In the genomic region with DNA sequence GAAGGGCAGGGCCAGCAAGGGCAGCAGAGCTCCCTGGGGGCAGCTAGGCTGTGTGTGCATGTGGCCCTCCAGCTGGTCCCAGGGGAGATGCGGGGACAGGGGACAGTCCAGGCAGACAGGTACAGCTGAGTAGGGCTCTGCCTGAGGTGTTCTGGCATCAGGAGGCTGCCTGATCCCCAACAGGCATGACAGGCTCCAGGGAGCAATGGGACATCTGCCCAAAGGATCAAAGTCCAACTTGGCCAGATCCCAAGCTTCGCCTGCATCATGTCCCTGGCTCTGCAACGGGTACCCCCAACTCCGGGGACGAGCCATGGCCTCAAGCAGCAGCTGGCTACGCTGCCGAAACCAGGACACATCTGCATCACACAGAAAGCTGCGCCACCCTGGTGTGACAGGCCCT, we compare ENCODE assay signal across 10 cellular contexts. TPM values are rescaled to one million over a fixed set of nuclear protein-coding genes. Genes with fewer than 3 reads are reported as not detected.
DNase-seq lines count a peak whose midpoint lies in the region; ATAC-seq and TF ChIP-seq lines count a peak whose summit lies in the region.
"Had no signal": no experiment of that assay in that cellular context is flagged by ENCODE, and none has a peak within 500 bp of the region (broad histone marks: within the 10 kb centered on the region; RNA-seq: fewer than 3 reads in every experiment).

No MANE protein-coding gene starts in this region.

- H3K14ac ChIP-seq in IMR-90 (replicated peaks; ENCODE audit: low read depth, low read length) = no peak overlapping the region

- no peak for TF ChIP-seq CTCF in IMR-90 (conservative IDR thresholded peaks at IDR 0.05; ENCODE audit: low read depth, low read length)
- no peak for TF ChIP-seq CTCF in PC-9 (conservative IDR thresholded peaks at IDR 0.05)

- H3K18ac ChIP-seq in IMR-90 (ENCODE audit: low read depth, low read length) = no peak overlapping the region

- H3K36me3 ChIP-seq in CD4-positive, CD25-positive, alpha-beta regulatory T cell (ENCODE audit: control insufficient read depth, insufficient read depth, low read length) = peaks cover 30% of the 10 kb centered on the region
- H3K36me3 ChIP-seq in IMR-90 (ENCODE audit: control insufficient read depth, insufficient read depth, low read length) (peaks cover 34% of the 10 kb centered on the region), PC-9 (ENCODE audit: low read depth) (no peaks in the 10 kb centered on the region)

- no peaks in the 10 kb centered on the region for H3K9me3 Mint-ChIP-seq in CD4-positive, CD25-positive, alpha-beta regulatory T cell
- H3K9me3 Mint-ChIP-seq in dendritic cell treated with granulocyte-macrophage colony-stimulating factor and Interleukin-4, amounts not matched to agents 40 ng/mL and 50 ng/mL, for 4 days = no peaks in the 10 kb centered on the region

- no peak overlapping the region for H2BK15ac ChIP-seq in IMR-90 (ENCODE audit: low read depth, low read length)

- peaks cover 7% of the 10 kb centered on the region; the same call in 1 of the 2 replicates for H3F3A ChIP-seq in PC-9 (ENCODE audit: insufficient read depth, low read depth)

- H4K8ac ChIP-seq in IMR-90 (ENCODE audit: low read depth in 2 of 2, low read length in 2 of 2) = no peak overlapping the region; a peak in 1 of 4 replicates

- peak overlapping the region; percentile 94 for H3K27ac ChIP-seq in CD4-positive, CD25-positive, alpha-beta regulatory T cell (ENCODE audit: insufficient read depth, low read length, poor library complexity, severe bottlenecking)
- no peak overlapping the region for H3K27ac ChIP-seq in IMR-90 (ENCODE audit: insufficient read depth, low read length)
- no peak overlapping the region for H3K27ac ChIP-seq in PC-9

- H3K27me3 ChIP-seq in CD4-positive, CD25-positive, alpha-beta regulatory T cell (ENCODE audit: control insufficient read depth, insufficient read depth, low read length) = no peaks in the 10 kb centered on the region
- H3K27me3 ChIP-seq in IMR-90 (ENCODE audit: control insufficient read depth, insufficient read depth, low read length) = no peaks in the 10 kb centered on the region
- H3K27me3 ChIP-seq in PC-9 (ENCODE audit: insufficient read depth, low read depth) = no peaks in the 10 kb centered on the region

- peaks cover 4 to 65% of the 10 kb centered on the region in 2 experiments; a peak in 3 of 4 replicates for H3K79me1 ChIP-seq in IMR-90 (ENCODE audit: low read depth in 1 of 2, low read length in 2 of 2)

- H2AK5ac ChIP-seq in IMR-90 (ENCODE audit: low read depth, low read length) = no peak overlapping the region

- CTCF ChIA-PET in IMR-90 (lab: Yijun Ruan, JAX) = no interaction called here
- CTCF ChIA-PET in PC-9 (lab: Charles Lee) = no interaction called here

- intact Hi-C loops in IMR-90 (cut with micrococcal nuclease) (loop anchor here (5.0 kb wide), 1 partner anchor 219 kb away; the partner anchor contains the start of gene NCKIPSD), posterior vena cava (cut with DNase I) (loop anchor here in 1 of 2 donors (10.0 kb wide), 1 partner anchor 216 kb away; the partner anchor contains the start of gene NCKIPSD), PC-9 (cut with micrococcal nuclease; ENCODE audit: unreplicated experiment) (loop anchor here (5.0 kb wide), 1 partner anchor 129 kb away; the partner anchor contains the start of gene COL7A1)
- intact Hi-C loops in dendritic cell treated with granulocyte-macrophage colony-stimulating factor and Interleukin-4, amounts not matched to agents 40 ng/mL and 50 ng/mL, for 4 days (cut with micrococcal nuclease) = loop anchor here (10.0 kb wide), 1 partner anchor 216 kb away; the partner anchor contains the start of gene NCKIPSD

- no peaks in the 10 kb centered on the region for H3K27me3 Mint-ChIP-seq in CD4-positive, CD25-positive, alpha-beta regulatory T cell
- H3K27me3 Mint-ChIP-seq in dendritic cell treated with granulocyte-macrophage colony-stimulating factor and Interleukin-4, amounts not matched to agents 40 ng/mL and 50 ng/mL, for 4 days = no peaks in the 10 kb centered on the region

- H2BK5ac ChIP-seq in IMR-90 (ENCODE audit: low read depth, low read length, poor library complexity, severe bottlenecking) = no peak overlapping the region

- H3K4me2 ChIP-seq in IMR-90 (ENCODE audit: low read depth, low read length) (no peak overlapping the region), PC-9 (no peak overlapping the region)

- no peaks in the 10 kb centered on the region; the same call in 1 of the 2 replicates for H4K20me1 ChIP-seq in IMR-90 (ENCODE audit: insufficient read depth, low read length)
- H4K20me1 ChIP-seq in PC-9 (ENCODE audit: insufficient read depth) = no peaks in the 10 kb centered on the region

- H2BK120ac ChIP-seq in IMR-90 (ENCODE audit: low read depth, low read length) = no peak overlapping the region

- H3K27ac Mint-ChIP-seq in CD4-positive, CD25-positive, alpha-beta regulatory T cell = peak overlapping the region; percentile 52 to 90 (median 88)
- H3K27ac Mint-ChIP-seq in dendritic cell treated with granulocyte-macrophage colony-stimulating factor and Interleukin-4, amounts not matched to agents 40 ng/mL and 50 ng/mL, for 4 days = peak overlapping the region; percentile 100

- H4K5ac ChIP-seq in IMR-90 (ENCODE audit: low read depth, low read length) = no peak overlapping the region

- H3K9me2 ChIP-seq in PC-9 (ENCODE audit: insufficient read depth) = no peaks in the 10 kb centered on the region

- POLR2A ChIA-PET in IMR-90 (lab: Charles Lee; ENCODE audit: unreplicated experiment) (no interaction called here), PC-9 (lab: Charles Lee; ENCODE audit: unreplicated experiment) (no interaction called here)

- no peak overlapping the region for H3K23ac ChIP-seq in IMR-90 (ENCODE audit: low read depth, low read length)

- no peak overlapping the region for H2AFZ ChIP-seq in IMR-90 (replicated peaks; ENCODE audit: low read length, poor library complexity)
- H2AFZ ChIP-seq in PC-9 = no peak overlapping the region

- peaks cover 14% of the 10 kb centered on the region for H3K36me3 Mint-ChIP-seq in CD4-positive, CD25-positive, alpha-beta regulatory T cell
- peaks cover 71% of the 10 kb centered on the region for H3K36me3 Mint-ChIP-seq in dendritic cell treated with granulocyte-macrophage colony-stimulating factor and Interleukin-4, amounts not matched to agents 40 ng/mL and 50 ng/mL, for 4 days (ENCODE audit: low read depth)

- BruUV-seq in IMR-90 (replicated peaks; lab: Mats Ljungman, UMichigan) (no TSS peak), PC-9 (replicated peaks; lab: Mats Ljungman, UMichigan) (no TSS peak)

- no peak overlapping the region for H3K4me3 ChIP-seq in CD4-positive, CD25-positive, alpha-beta regulatory T cell (ENCODE audit: low read depth, low read length)
- H3K4me3 ChIP-seq in IMR-90 (ENCODE audit: insufficient read depth, low read depth, low read length) (no peak overlapping the region), PC-9 (no peak overlapping the region)

- no peak for TF ChIP-seq POLR2A in IMR-90 (IDR thresholded peaks at IDR 0.05; ENCODE audit: low read depth, low read length)

- in situ Hi-C loops in IMR-90 (cut with MboI; ENCODE audit: low sequenced_read_pairs) = loop anchor here (5.0 to 10.0 kb wide), 2 partner anchors 89 to 196 kb away; partner anchors contain the start of genes CELSR3 and PFKFB4

- dilution Hi-C loops in IMR-90 (cut with HindIII; ENCODE audit: low sequenced_read_pairs, unreplicated experiment) = no loop called here

- no peaks in the 10 kb centered on the region for H3K9me3 ChIP-seq in CD4-positive, CD25-positive, alpha-beta regulatory T cell (ENCODE audit: control insufficient read depth in 2 of 2, low read length in 2 of 2)
- no peaks in the 10 kb centered on the region for H3K9me3 ChIP-seq in IMR-90 (ENCODE audit: control insufficient read depth, insufficient read depth, low read length)
- no peaks in the 10 kb centered on the region for H3K9me3 ChIP-seq in PC-9 (ENCODE audit: insufficient read depth, low read depth)

- H3K9ac ChIP-seq in IMR-90 (ENCODE audit: low read depth, low read length) = no peak overlapping the region

- peaks cover 81% of the 10 kb centered on the region for H3K4me1 ChIP-seq in CD4-positive, CD25-positive, alpha-beta regulatory T cell (ENCODE audit: control insufficient read depth, insufficient read depth, low read length, poor library complexity, severe bottlenecking)
- H3K4me1 ChIP-seq in IMR-90 (ENCODE audit: control insufficient read depth, insufficient read depth, low read length) (peaks cover 24% of the 10 kb centered on the region), PC-9 (replicated peaks; ENCODE audit: insufficient read depth) (peaks cover 28% of the 10 kb centered on the region)

- no peak for TF ChIP-seq RAD21 in IMR-90 (IDR thresholded peaks at IDR 0.05; ENCODE audit: low read length)

- peaks cover 10% of the 10 kb centered on the region; the same call in 1 of the 2 replicates for H3K9me1 ChIP-seq in IMR-90 (ENCODE audit: insufficient read depth, low read length)

- H3K4me3 Mint-ChIP-seq in CD4-positive, CD25-positive, alpha-beta regulatory T cell = peak overlapping the region; percentile 90 to 98 (median 95)
- peak overlapping the region; percentile 87 for H3K4me3 Mint-ChIP-seq in dendritic cell treated with granulocyte-macrophage colony-stimulating factor and Interleukin-4, amounts not matched to agents 40 ng/mL and 50 ng/mL, for 4 days

- no peak for ATAC-seq in CD4-positive, CD25-positive, alpha-beta regulatory T cell (ENCODE audit: low read depth in 2 of 2)
- no peak for ATAC-seq in IMR-90 (ENCODE audit: low read depth)
- ATAC-seq in HG02759 (IDR thresholded peaks at IDR 0.05; ENCODE audit: unreplicated experiment) = no peak

- peak overlapping the region; percentile 53 for H2AK9ac ChIP-seq in IMR-90 (replicated peaks; ENCODE audit: low read depth, low read length, poor library complexity)

- H2BK20ac ChIP-seq in IMR-90 (ENCODE audit: low read depth, low read length) = no peak overlapping the region

- no peak overlapping the region for H4K91ac ChIP-seq in IMR-90 (ENCODE audit: insufficient read depth, low read depth, low read length)

- H3K4ac ChIP-seq in IMR-90 (ENCODE audit: low read depth, low read length) = no peak overlapping the region

- peaks cover 34% of the 10 kb centered on the region for H3K79me2 ChIP-seq in PC-9 (ENCODE audit: low read depth)

- H3K4me1 Mint-ChIP-seq in CD4-positive, CD25-positive, alpha-beta regulatory T cell = peaks cover 5 to 72% (median 36%) of the 10 kb centered on the region in 4 donors
- peaks cover 62% of the 10 kb centered on the region for H3K4me1 Mint-ChIP-seq in dendritic cell treated with granulocyte-macrophage colony-stimulating factor and Interleukin-4, amounts not matched to agents 40 ng/mL and 50 ng/mL, for 4 days (ENCODE audit: low read depth)

- DNase-seq in CD4-positive, CD25-positive, alpha-beta regulatory T cell = no peak
- DNase-seq in IMR-90 = no peak
- peak; percentile 70 for DNase-seq in posterior vena cava (ENCODE audit: low spot score)
- DNase-seq in HuH-7.5 (ENCODE audit: low spot score) = no peak
- DNase-seq in PC-9 = no peak
- no peak for DNase-seq in SHP77 treated with DMSO at 0.1 percent for 48 hours (lab: John Stamatoyannopoulos, UW)
- DNase-seq: activated gamma-delta T cell treated with Interleukin-2 at 50 U/mL for 16 hours, OCI-M1 had no signal

- H3K56ac ChIP-seq in IMR-90 (ENCODE audit: extremely low read depth, insufficient read depth, low read length) = no peak overlapping the region

- 78% methylated on average over 5 of the region's 8 CpGs; no CpG with 5 or more reads in 1 of the 2 experiments for WGBS in IMR-90 (ENCODE audit: extremely low coverage in 2 of 2, insufficient read length in 1 of 2), 2 experiments

RNA-seq across cellular contexts. Expression of gene ATRIP, which starts 21.8 kb away (rescaled TPM):
- 11.5 TPM for total RNA-seq in CD4-positive, CD25-positive, alpha-beta regulatory T cell
- 10 to 100 TPM in 3 of 4 donors, 1 to 10 TPM in 1; 9.6 to 14.7 (median 13.3) TPM for polyA plus RNA-seq in CD4-positive, CD25-positive, alpha-beta regulatory T cell
- total RNA-seq in IMR-90 (2012; rRNA removed) (7.2 and 10.8 TPM in 2 replicates), posterior vena cava (1 to 10 TPM; 6.2 to 6.3 TPM), PC-9 (2021) (6.9 and 8.5 TPM in 2 replicates)
- 6.8 and 7.2 TPM in 2 replicates for polyA plus RNA-seq in IMR-90 (2012; rRNA removed)
- 3.8 and 4.0 TPM in 2 replicates for polyA plus RNA-seq in IMR-90 (2012; cell fraction: cytosol; rRNA removed)
- 8.2 and 14.4 TPM in 2 replicates for polyA plus RNA-seq in IMR-90 (2012; cell fraction: nucleus; rRNA removed; ENCODE audit: low replicate concordance)

RNA-seq across cellular contexts. Expression of gene TMA7, which starts 28.3 kb away (rescaled TPM):
- total RNA-seq in CD4-positive, CD25-positive, alpha-beta regulatory T cell = 248 TPM
- polyA plus RNA-seq in CD4-positive, CD25-positive, alpha-beta regulatory T cell = 100 to 1,000 TPM; 664 to 743 (median 695) TPM
- total RNA-seq in IMR-90 (2012; rRNA removed) (81.9 and 131 TPM in 2 replicates), posterior vena cava (100 to 1,000 TPM; 112 to 178 TPM), PC-9 (2021) (235 and 314 TPM in 2 replicates)
- 220 and 240 TPM in 2 replicates for polyA plus RNA-seq in IMR-90 (2012; rRNA removed)
- polyA plus RNA-seq in IMR-90 (2012; cell fraction: cytosol; rRNA removed) = 76.2 and 162 TPM in 2 replicates
- polyA plus RNA-seq in IMR-90 (2012; cell fraction: nucleus; rRNA removed; ENCODE audit: low replicate concordance) = 19.3 and 97.5 TPM in 2 replicates

RNA-seq across cellular contexts. Expression of gene CCDC51, which starts 28.4 kb away (rescaled TPM):
- total RNA-seq in CD4-positive, CD25-positive, alpha-beta regulatory T cell = 4.6 TPM
- 10 to 100 TPM in 1 of 4 donors, 1 to 10 TPM in 3; 7.1 to 13.7 (median 9.1) TPM for polyA plus RNA-seq in CD4-positive, CD25-positive, alpha-beta regulatory T cell
- total RNA-seq in IMR-90 (2012; rRNA removed) (15.3 and 16.1 TPM in 2 replicates), posterior vena cava (10 to 100 TPM; 13.0 to 16.2 TPM), PC-9 (2021) (28.5 and 35.4 TPM in 2 replicates)
- 11.0 TPM in 2 replicates for polyA plus RNA-seq in IMR-90 (2012; rRNA removed)
- 11.0 and 14.3 TPM in 2 replicates for polyA plus RNA-seq in IMR-90 (2012; cell fraction: cytosol; rRNA removed)
- polyA plus RNA-seq in IMR-90 (2012; cell fraction: nucleus; rRNA removed; ENCODE audit: low replicate concordance) = 4.0 and 4.7 TPM in 2 replicates

RNA-seq across cellular contexts. Expression of gene SHISA5, which starts 35.6 kb away (rescaled TPM):
- 197 TPM for total RNA-seq in CD4-positive, CD25-positive, alpha-beta regulatory T cell
- 100 to 1,000 TPM; 415 to 598 (median 440) TPM for polyA plus RNA-seq in CD4-positive, CD25-positive, alpha-beta regulatory T cell
- 82.3 and 88.6 TPM in 2 replicates for total RNA-seq in IMR-90 (2012; rRNA removed)
- polyA plus RNA-seq in IMR-90 (2012; rRNA removed) = 162 and 181 TPM in 2 replicates
- polyA plus RNA-seq in IMR-90 (2012; cell fraction: cytosol; rRNA removed) = 139 and 294 TPM in 2 replicates
- polyA plus RNA-seq in IMR-90 (2012; cell fraction: nucleus; rRNA removed; ENCODE audit: low replicate concordance) = 81.3 and 139 TPM in 2 replicates
- 100 to 1,000 TPM; 142 to 147 TPM for total RNA-seq in posterior vena cava
- total RNA-seq in PC-9 (2021) = 133 and 141 TPM in 2 replicates

RNA-seq across cellular contexts. Expression of gene PLXNB1, which starts 38.4 kb away (rescaled TPM):
- total RNA-seq in CD4-positive, CD25-positive, alpha-beta regulatory T cell = 5.2 TPM
- under 1 TPM in 1 of 4 donors, not detected in 3; 0.07 TPM for polyA plus RNA-seq in CD4-positive, CD25-positive, alpha-beta regulatory T cell
- 5.2 and 9.2 TPM in 2 replicates for total RNA-seq in IMR-90 (2012; rRNA removed)
- polyA plus RNA-seq in IMR-90 (2012; rRNA removed) = 25.3 and 27.0 TPM in 2 replicates
- 11.3 and 16.3 TPM in 2 replicates for polyA plus RNA-seq in IMR-90 (2012; cell fraction: cytosol; rRNA removed)
- 156 and 317 TPM in 2 replicates for polyA plus RNA-seq in IMR-90 (2012; cell fraction: nucleus; rRNA removed; ENCODE audit: low replicate concordance)
- 10 to 100 TPM; 76.4 to 76.7 TPM for total RNA-seq in posterior vena cava
- total RNA-seq in PC-9 (2021) = 97.7 and 120 TPM in 2 replicates
